Comparison of ENCODE assay signal across 21 cellular contexts in the genomic region with DNA sequence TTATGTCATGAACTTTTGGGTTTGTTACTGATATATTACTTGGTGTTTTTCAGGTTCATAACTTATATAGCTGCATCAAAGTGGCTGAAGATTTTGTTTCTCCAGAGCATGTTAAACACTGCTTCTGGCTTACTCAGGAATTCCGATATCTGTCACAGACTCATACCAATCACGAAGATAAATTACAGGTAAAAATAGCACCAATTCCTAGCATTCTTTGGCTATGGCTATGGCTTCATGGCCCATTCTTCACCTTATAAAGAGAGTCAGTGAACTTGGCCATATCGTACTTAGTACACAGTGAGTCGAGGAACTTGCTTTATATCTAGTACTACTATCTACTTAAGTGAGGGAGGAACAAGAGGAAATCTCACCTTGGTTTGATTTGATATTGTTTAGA. TPM values are rescaled to one million over a fixed set of nuclear protein-coding genes. Genes with fewer than 3 reads are reported as not detected.
DNase-seq lines count a peak whose midpoint lies in the region; ATAC-seq and TF ChIP-seq lines count a peak whose summit lies in the region.
"Had no signal": no experiment of that assay in that cellular context is flagged by ENCODE, and none has a peak within 500 bp of the region (broad histone marks: within the 10 kb centered on the region; RNA-seq: fewer than 3 reads in every experiment).

No MANE protein-coding gene starts in this region.

- peaks cover 27% of the 10 kb centered on the region for H3K36me3 Mint-ChIP-seq in T-helper 17 cell (ENCODE audit: low read depth)
- peaks cover 54 to 71% of the 10 kb centered on the region in 2 donors for H3K36me3 Mint-ChIP-seq in stimulated activated naive B cell treated with anti-CD40 and anti-IgM and Interleukin-4, amounts not matched to agents 10 μg/mL and 1 μg/mL and 100 μg/mL, for 72 hours

- H3K9ac ChIP-seq in skeletal muscle tissue (ENCODE audit: low read depth in 1 of 3, low read length in 3 of 3) = no peak overlapping the region

- H3K27ac Mint-ChIP-seq in T-helper 17 cell = peak overlapping the region; percentile 53
- no peak overlapping the region for H3K27ac Mint-ChIP-seq in stimulated activated naive B cell treated with anti-CD40 and anti-IgM and Interleukin-4, amounts not matched to agents 10 μg/mL and 1 μg/mL and 100 μg/mL, for 72 hours
- H3K27ac Mint-ChIP-seq: activated T-helper 1 cell treated with anti-CD3 and anti-CD28 coated beads, Interleukin-12 subunit alpha, Interleukin-12 subunit beta, Interleukin-2, Interleukin-4 antibody, amounts not matched to agents 30 ng/mL and 10 ng/mL and 1 ng/mL, durations not matched to agents 14 hours and 24 hours and 36 hours had no signal

- H3K27me3 ChIP-seq in heart left ventricle (no peaks in the 10 kb centered on the region), heart right ventricle (no peaks in the 10 kb centered on the region), hepatocyte (no peaks in the 10 kb centered on the region), skeletal muscle tissue (ENCODE audit: control insufficient read depth in 3 of 3, insufficient read depth in 3 of 3, low read length in 3 of 3) (no peaks in the 10 kb centered on the region)
- H3K27me3 ChIP-seq: testis had no signal

- H3K4me3 ChIP-seq in heart left ventricle (no peak overlapping the region), heart right ventricle (no peak overlapping the region), hepatocyte (no peak overlapping the region), skeletal muscle tissue (ENCODE audit: low read length in 3 of 3) (no peak overlapping the region), lower leg skin (ENCODE audit: low read depth, poor library complexity, severe bottlenecking) (no peak overlapping the region)
- H3K4me3 ChIP-seq: testis had no signal

- H3K27me3 Mint-ChIP-seq in T-helper 17 cell = no peaks in the 10 kb centered on the region
- no peaks in the 10 kb centered on the region for H3K27me3 Mint-ChIP-seq in stimulated activated naive B cell treated with anti-CD40 and anti-IgM and Interleukin-4, amounts not matched to agents 10 μg/mL and 1 μg/mL and 100 μg/mL, for 72 hours

- no peaks in the 10 kb centered on the region for H4K20me1 ChIP-seq in hepatocyte (ENCODE audit: insufficient read depth, poor library complexity, severe bottlenecking)

- no peak for TF ChIP-seq CTCF in heart left ventricle (IDR thresholded peaks at IDR 0.05)
- no peak for TF ChIP-seq CTCF in heart right ventricle (IDR thresholded peaks at IDR 0.05)
- no peak for TF ChIP-seq CTCF in hepatocyte (IDR thresholded peaks at IDR 0.05; ENCODE audit: poor library complexity)
- no peak for TF ChIP-seq CTCF in lower leg skin (IDR thresholded peaks at IDR 0.05)

- H3K36me3 ChIP-seq in heart left ventricle (peaks cover 0 to 100% (median 93%) of the 10 kb centered on the region in 9 donors), heart right ventricle (peaks cover 0 to 100% (median 76%) of the 10 kb centered on the region in 9 donors), hepatocyte (replicated peaks; ENCODE audit: insufficient read depth, low read depth) (peaks cover 5% of the 10 kb centered on the region), skeletal muscle tissue (ENCODE audit: control insufficient read depth in 3 of 3, insufficient read depth in 3 of 3, low read length in 3 of 3) (peaks cover 11 to 51% (median 49%) of the 10 kb centered on the region in 3 donors)

- no peak for ATAC-seq in heart left ventricle
- no peak for ATAC-seq in heart right ventricle
- ATAC-seq in T-helper 17 cell = no peak
- no peak for ATAC-seq in stimulated activated naive B cell treated with anti-CD40 and anti-IgM and Interleukin-4, amounts not matched to agents 10 μg/mL and 1 μg/mL and 100 μg/mL, for 72 hours (replicated peaks)

- H3K4me2 ChIP-seq in hepatocyte = no peak overlapping the region

- intact Hi-C loops in heart left ventricle (cut with DNase I) (no loop called here), heart right ventricle (cut with DNase I) (loop anchor here in 1 of 10 donors (5.0 kb wide), 1 partner anchor 49 kb away; a partner anchor contains a TSS), lower leg skin (cut with DNase I; ENCODE audit: low total_unique reads) (no loop called here)

- peaks cover 0 to 29% (median 11%) of the 10 kb centered on the region in 12 donors for H3K4me1 ChIP-seq in heart left ventricle
- H3K4me1 ChIP-seq in heart right ventricle = peaks cover 0 to 42% (median 23%) of the 10 kb centered on the region in 9 donors
- peaks cover 5% of the 10 kb centered on the region for H3K4me1 ChIP-seq in hepatocyte (ENCODE audit: insufficient read depth)
- peaks cover 11 to 29% (median 23%) of the 10 kb centered on the region in 3 donors for H3K4me1 ChIP-seq in skeletal muscle tissue (ENCODE audit: control insufficient read depth in 3 of 3, insufficient read depth in 3 of 3, low read length in 3 of 3)
- H3K4me1 ChIP-seq: testis had no signal

- H3K27ac ChIP-seq in heart left ventricle (peak overlapping the region in 8 of 12 donors; percentile 11 to 72 (median 47)), heart right ventricle (peak overlapping the region in 5 of 10 donors; percentile 53 to 72 (median 64)), hepatocyte (peak overlapping the region; percentile 33), skeletal muscle tissue (ENCODE audit: low read depth, low read length) (peak overlapping the region; percentile 15)
- H3K27ac ChIP-seq: testis had no signal

- WGBS in heart left ventricle, 4 donors = 51 to 71% (median 53%) methylated on average over 4 of the region's 4 CpGs
- WGBS in heart right ventricle, 2 donors = 46 to 59% methylated on average over 4 of the region's 4 CpGs
- 76% methylated on average over 4 of the region's 4 CpGs for WGBS in hepatocyte (ENCODE audit: low lambda C conversion rate, missing lambda C conversion rate)
- WGBS in lower leg skin, 2 donors = 78 to 92% methylated on average over 4 of the region's 4 CpGs

- H3K9me2 ChIP-seq in hepatocyte (replicated peaks; ENCODE audit: insufficient read depth) = no peaks in the 10 kb centered on the region

- H3K4me1 Mint-ChIP-seq in T-helper 17 cell = peaks cover 16% of the 10 kb centered on the region
- peaks cover 11 to 19% of the 10 kb centered on the region in 2 donors for H3K4me1 Mint-ChIP-seq in stimulated activated naive B cell treated with anti-CD40 and anti-IgM and Interleukin-4, amounts not matched to agents 10 μg/mL and 1 μg/mL and 100 μg/mL, for 72 hours

- H3K4me3 Mint-ChIP-seq in T-helper 17 cell = no peak overlapping the region
- no peak overlapping the region for H3K4me3 Mint-ChIP-seq in stimulated activated naive B cell treated with anti-CD40 and anti-IgM and Interleukin-4, amounts not matched to agents 10 μg/mL and 1 μg/mL and 100 μg/mL, for 72 hours
- H3K4me3 Mint-ChIP-seq: activated T-helper 1 cell treated with anti-CD3 and anti-CD28 coated beads, Interleukin-12 subunit alpha, Interleukin-12 subunit beta, Interleukin-2, Interleukin-4 antibody, amounts not matched to agents 30 ng/mL and 10 ng/mL and 1 ng/mL, durations not matched to agents 14 hours and 24 hours and 36 hours had no signal

- no peak for DNase-seq in heart left ventricle
- no peak for DNase-seq in heart right ventricle
- no peak for DNase-seq in T-helper 17 cell
- DNase-seq in hepatocyte (ENCODE audit: low spot score) = no peak
- no peak for DNase-seq in stimulated activated naive B cell treated with anti-CD40 and anti-IgM and Interleukin-4, amounts not matched to agents 10 μg/mL and 1 μg/mL and 100 μg/mL, for 72 hours
- DNase-seq in lower leg skin (ENCODE audit: low spot score in 2 of 2) = no peak
- DNase-seq in NCI-H2227 (lab: John Stamatoyannopoulos, UW; ENCODE audit: unreplicated experiment) = no peak
- DNase-seq: activated CD4-positive, alpha-beta T cell treated with anti-CD3 and anti-CD28 coated beads for 1 hour; activated CD8-positive, alpha-beta memory T cell treated with anti-CD3 and anti-CD28 coated beads for 24 hours; C1 segment of cervical spinal cord; effector CD4-positive, alpha-beta T cell; erythroblast; IMR-90; NCI-H1436 treated with DMSO at 0.1 percent for 48 hours; NCI-H2171; NCI-H526 treated with DMSO at 0.1 percent for 48 hours; RPMI8226; SW 1271; testis had no signal

- no peaks in the 10 kb centered on the region for H3K9me3 ChIP-seq in heart left ventricle
- H3K9me3 ChIP-seq in heart right ventricle = no peaks in the 10 kb centered on the region
- H3K9me3 ChIP-seq in T-helper 17 cell (ENCODE audit: control insufficient read depth, low read length, poor library complexity, severe bottlenecking) = no peaks in the 10 kb centered on the region
- H3K9me3 ChIP-seq in hepatocyte (ENCODE audit: low read depth) = no peaks in the 10 kb centered on the region
- no peaks in the 10 kb centered on the region for H3K9me3 ChIP-seq in skeletal muscle tissue (ENCODE audit: control insufficient read depth in 3 of 3, low read length in 3 of 3)
- H3K9me3 ChIP-seq: testis had no signal

- H2AFZ ChIP-seq in hepatocyte = no peak overlapping the region

- H3K79me2 ChIP-seq in hepatocyte = no peaks in the 10 kb centered on the region

- H3K9me3 Mint-ChIP-seq in stimulated activated naive B cell treated with anti-CD40 and anti-IgM and Interleukin-4, amounts not matched to agents 10 μg/mL and 1 μg/mL and 100 μg/mL, for 72 hours = peaks cover 10 to 14% of the 10 kb centered on the region in 2 donors
- H3K9me3 Mint-ChIP-seq: activated T-helper 1 cell treated with anti-CD3 and anti-CD28 coated beads, Interleukin-12 subunit alpha, Interleukin-12 subunit beta, Interleukin-2, Interleukin-4 antibody, amounts not matched to agents 30 ng/mL and 10 ng/mL and 1 ng/mL, durations not matched to agents 14 hours and 24 hours and 36 hours had no signal

- TF ChIP-seq POLR2A in heart left ventricle (IDR thresholded peaks at IDR 0.05) (no peak), lower leg skin (IDR thresholded peaks at IDR 0.05) (no peak)

RNA-seq across cellular contexts. Expression of a gene that starts 49.9 kb away (rescaled TPM):
- 10 to 100 TPM; 17.7 to 44.0 (median 35.4) TPM for total RNA-seq in heart left ventricle
- 10 to 100 TPM; 13.5 to 25.4 TPM for polyA plus RNA-seq in heart left ventricle
- 10 to 100 TPM; 24.8 to 53.7 (median 35.0) TPM for total RNA-seq in heart right ventricle
- polyA plus RNA-seq in heart right ventricle = 10 to 100 TPM; 17.1 to 29.7 TPM
- 100 to 1,000 TPM; 156 to 161 TPM for total RNA-seq in T-helper 17 cell
- total RNA-seq in hepatocyte = 37.5 and 41.3 TPM in 2 replicates
- polyA plus RNA-seq in hepatocyte = 13.8 and 15.3 TPM in 2 replicates
- 41.2 TPM for total RNA-seq in skeletal muscle tissue
- 100 to 1,000 TPM in 2 of 4 donors, 10 to 100 TPM in 2; 87.5 to 121 (median 105) TPM for total RNA-seq in lower leg skin
